ENCODE assay signal across 22 cellular contexts in the genomic region with DNA sequence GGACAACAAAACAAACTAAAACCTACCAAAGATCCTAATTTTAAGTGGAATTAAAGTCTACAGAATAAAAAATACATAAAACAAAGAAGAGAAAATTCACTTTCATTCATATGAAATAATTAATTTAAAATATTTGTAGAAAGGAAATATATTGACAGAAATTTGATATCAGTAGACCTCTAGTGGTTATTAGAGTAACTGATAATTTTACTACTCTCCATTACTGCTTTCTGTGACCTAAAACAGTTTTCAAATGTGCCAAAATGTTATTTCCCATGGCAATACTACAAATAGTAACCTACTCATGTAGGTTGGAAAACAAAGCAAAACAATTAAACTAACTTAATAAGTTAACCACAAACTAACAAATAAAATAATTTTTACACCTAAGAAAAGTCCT.
A peak's percentile ranks its signal among the peaks of the same experiment; 100 is the strongest.
DNase-seq lines count a peak whose midpoint lies in the region; ATAC-seq, FAIRE-seq and TF ChIP-seq lines count a peak whose summit lies in the region.
"Had no signal": no experiment of that assay in that cellular context is flagged by ENCODE, and none has a peak within 500 bp of the region (broad histone marks: within the 10 kb centered on the region; RNA-seq: fewer than 3 reads in every experiment).

No MANE protein-coding gene starts in this region.

- no peaks in the 10 kb centered on the region for H3K4me1 ChIP-seq in RWPE2 (ENCODE audit: insufficient read depth, poor library complexity, severe bottlenecking)
- H3K4me1 ChIP-seq: tibial artery had no signal

- no peak overlapping the region for H3K4me3 Mint-ChIP-seq in effector memory CD8-positive, alpha-beta T cell
- H3K4me3 Mint-ChIP-seq: activated T-cell treated with anti-CD3 and anti-CD28 coated beads, Interleukin-2, amount 50 U/mL, for 24 hours; B cell; stimulated activated naive CD8-positive, alpha-beta T cell treated with anti-CD3 and anti-CD28 coated beads, Interleukin-15, amount 100 ng/mL, for 72 hours had no signal

- no peaks in the 10 kb centered on the region for H3K36me3 Mint-ChIP-seq in effector memory CD8-positive, alpha-beta T cell (ENCODE audit: insufficient read depth)

- no peak overlapping the region for H3K27ac ChIP-seq in RWPE2 (ENCODE audit: poor library complexity, severe bottlenecking)
- H3K27ac ChIP-seq: cardiac muscle cell, foreskin keratinocyte, SK-N-MC, tibial artery had no signal

- peak; percentile 12 for DNase-seq in NCI-H1694 treated with DMSO at 0.1 percent for 48 hours (lab: John Stamatoyannopoulos, UW)
- DNase-seq in NCI-H1694 (lab: John Stamatoyannopoulos, UW), result no peak
- no peak for DNase-seq in RWPE2 (ENCODE audit: low spot score)
- DNase-seq in frontal cortex (ENCODE audit: low spot score in 2 of 2), result no peak
- no peak for DNase-seq in retinal pigment epithelial cell (ENCODE audit: low read depth)
- no peak for DNase-seq in effector memory CD8-positive, alpha-beta T cell
- no peak for DNase-seq in activated CD4-positive, alpha-beta T cell treated with anti-CD3 and anti-CD28 coated beads, Interleukin-2, amount 50 U/mL, for 1 hour
- DNase-seq: activated T-cell treated with anti-CD3 and anti-CD28 coated beads, Interleukin-2, amount 50 U/mL, for 24 hours; foreskin keratinocyte; islet precursor cell; NCI-H1092; NCI-H2029 treated with DMSO at 0.1 percent for 48 hours; RPMI8226; stimulated activated naive CD8-positive, alpha-beta T cell treated with anti-CD3 and anti-CD28 coated beads, Interleukin-15, amount 100 ng/mL, for 72 hours; tibial artery had no signal

- no peaks in the 10 kb centered on the region for H3K27me3 Mint-ChIP-seq in effector memory CD8-positive, alpha-beta T cell
- H3K27me3 Mint-ChIP-seq: activated T-cell treated with anti-CD3 and anti-CD28 coated beads, Interleukin-2, amount 50 U/mL, for 24 hours; B cell; stimulated activated naive CD8-positive, alpha-beta T cell treated with anti-CD3 and anti-CD28 coated beads, Interleukin-15, amount 100 ng/mL, for 72 hours had no signal

- no peak for ATAC-seq in RWPE2 (ENCODE audit: low read depth)
- no peak for ATAC-seq in effector memory CD8-positive, alpha-beta T cell (replicated peaks)
- no peak for ATAC-seq in HG02981 (IDR thresholded peaks at IDR 0.05; ENCODE audit: unreplicated experiment)
- ATAC-seq: activated CD4-positive, CD25-positive, alpha-beta regulatory T cell treated with anti-CD3 and anti-CD28 coated beads, Interleukin-2, amount 50 U/mL, for 24 hours; foreskin keratinocyte; stimulated activated naive CD8-positive, alpha-beta T cell treated with anti-CD3 and anti-CD28 coated beads, Interleukin-15, amount 100 ng/mL, for 72 hours had no signal

- H3K4me1 Mint-ChIP-seq in effector memory CD8-positive, alpha-beta T cell (ENCODE audit: low read depth in 2 of 2), result no peaks in the 10 kb centered on the region
- H3K4me1 Mint-ChIP-seq: B cell; stimulated activated naive CD8-positive, alpha-beta T cell treated with anti-CD3 and anti-CD28 coated beads, Interleukin-15, amount 100 ng/mL, for 72 hours had no signal

- no peaks in the 10 kb centered on the region for H3K36me3 ChIP-seq in RWPE2 (ENCODE audit: low read depth)
- H3K36me3 ChIP-seq: cardiac muscle cell, tibial artery had no signal

- H3K27ac Mint-ChIP-seq in effector memory CD8-positive, alpha-beta T cell, result no peak overlapping the region
- H3K27ac Mint-ChIP-seq: activated T-cell treated with anti-CD3 and anti-CD28 coated beads, Interleukin-2, amount 50 U/mL, for 24 hours; B cell; stimulated activated naive CD8-positive, alpha-beta T cell treated with anti-CD3 and anti-CD28 coated beads, Interleukin-15, amount 100 ng/mL, for 72 hours had no signal

- H3K27me3 ChIP-seq in RWPE2 (ENCODE audit: insufficient read depth, poor library complexity, severe bottlenecking), result peaks cover 3% of the 10 kb centered on the region
- H3K27me3 ChIP-seq: cardiac muscle cell, foreskin keratinocyte, tibial artery had no signal

- H3K9me3 Mint-ChIP-seq in effector memory CD8-positive, alpha-beta T cell, result peaks cover 2 to 12% of the 10 kb centered on the region in 2 donors

- TF ChIP-seq CTCF in RWPE2 (IDR thresholded peaks at IDR 0.05; ENCODE audit: poor library complexity, severe bottlenecking), result peak; percentile 44
- peak; percentile 26 for TF ChIP-seq CTCF in retinal pigment epithelial cell (conservative IDR thresholded peaks at IDR 0.05; ENCODE audit: low read depth, low read length)

- peak; percentile 58 for FAIRE-seq in frontal cortex (lab: Jason Lieb, UNC)
- FAIRE-seq: H1 had no signal

- no peak overlapping the region for H3K4me3 ChIP-seq in RWPE2 (ENCODE audit: severe bottlenecking)
- no peak overlapping the region for H3K4me3 ChIP-seq in retinal pigment epithelial cell (ENCODE audit: low read length)
- H3K4me3 ChIP-seq: cardiac muscle cell, lung, SK-N-MC, tibial artery had no signal

- peaks cover 2% of the 10 kb centered on the region for H3K9me3 ChIP-seq in RWPE2 (ENCODE audit: severe bottlenecking)
- H3K9me3 ChIP-seq: tibial artery had no signal
